16 cellular contexts compared by ENCODE assay signal in genomic region chr2:216534809-216535208, GRCh38. TPM values are rescaled to one million over a fixed set of nuclear protein-coding genes. Genes with fewer than 3 reads are reported as not detected.
DNase-seq lines count a peak whose midpoint lies in the region; ATAC-seq and TF ChIP-seq lines count a peak whose summit lies in the region.
"Had no signal": no experiment of that assay in that cellular context is flagged by ENCODE, and none has a peak within 500 bp of the region (broad histone marks: within the 10 kb centered on the region; RNA-seq: fewer than 3 reads in every experiment).

No MANE protein-coding gene starts in this region.

- H3K4me2 ChIP-seq in hepatocyte (no peak overlapping the region), MM.1S (ENCODE audit: low read depth, low read length) (no peak overlapping the region)
- H3K4me2 ChIP-seq: GM23338 had no signal

- H3K9me3 ChIP-seq in left ventricle myocardium inferior (replicated peaks) = no peaks in the 10 kb centered on the region
- H3K9me3 ChIP-seq in hepatocyte (ENCODE audit: low read depth) = no peaks in the 10 kb centered on the region
- no peaks in the 10 kb centered on the region for H3K9me3 ChIP-seq in sigmoid colon
- no peaks in the 10 kb centered on the region for H3K9me3 ChIP-seq in MM.1S (replicated peaks; ENCODE audit: insufficient read depth, low read length)
- H3K9me3 ChIP-seq: Caco-2 had no signal

- TF ChIP-seq POLR2A in sigmoid colon (IDR thresholded peaks at IDR 0.05) = no peak

- H3K36me3 ChIP-seq in left ventricle myocardium inferior (no peaks in the 10 kb centered on the region), hepatocyte (replicated peaks; ENCODE audit: insufficient read depth, low read depth) (no peaks in the 10 kb centered on the region), sigmoid colon (no peaks in the 10 kb centered on the region), MM.1S (replicated peaks; ENCODE audit: insufficient read depth, low read length) (no peaks in the 10 kb centered on the region)

- H3K79me2 ChIP-seq in hepatocyte (no peaks in the 10 kb centered on the region), MM.1S (ENCODE audit: low read length) (no peaks in the 10 kb centered on the region)

- H3K4me3 ChIP-seq in left ventricle myocardium inferior = peak overlapping the region; percentile 36
- H3K4me3 ChIP-seq in hepatocyte = no peak overlapping the region
- no peak overlapping the region for H3K4me3 ChIP-seq in sigmoid colon
- no peak overlapping the region for H3K4me3 ChIP-seq in MM.1S (ENCODE audit: low read length)
- H3K4me3 ChIP-seq: GM23338 had no signal

- TF ChIP-seq EP300 in sigmoid colon (IDR thresholded peaks at IDR 0.05) = no peak

- H3K9ac ChIP-seq in MM.1S (ENCODE audit: low read length) = no peak overlapping the region

- no peak overlapping the region for H2AFZ ChIP-seq in hepatocyte
- no peak overlapping the region for H2AFZ ChIP-seq in MM.1S (ENCODE audit: low read length)
- H2AFZ ChIP-seq: GM23338 had no signal

- H3K9me2 ChIP-seq in hepatocyte (replicated peaks; ENCODE audit: insufficient read depth) (no peaks in the 10 kb centered on the region), MM.1S (replicated peaks; ENCODE audit: insufficient read depth, low read length) (no peaks in the 10 kb centered on the region)

- intact Hi-C loops in left ventricle myocardium inferior (cut with micrococcal nuclease) = no loop called here
- intact Hi-C loops in Right ventricle myocardium inferior (cut with DNase I) = loop anchor here (1.0 kb wide), 1 partner anchor 38 kb away; no protein-coding TSS in a partner anchor
- intact Hi-C loops in sigmoid colon (cut with DNase I) = no loop called here

- no peaks in the 10 kb centered on the region for H3F3A ChIP-seq in MM.1S (ENCODE audit: insufficient read depth, low read length)

- H3K27me3 ChIP-seq in left ventricle myocardium inferior (ENCODE audit: low read depth) = no peaks in the 10 kb centered on the region
- H3K27me3 ChIP-seq in hepatocyte = no peaks in the 10 kb centered on the region
- H3K27me3 ChIP-seq in sigmoid colon = no peaks in the 10 kb centered on the region
- H3K27me3 ChIP-seq in MM.1S (replicated peaks; ENCODE audit: insufficient read depth, low read length) = no peaks in the 10 kb centered on the region

- H3K4me1 ChIP-seq in left ventricle myocardium inferior (peaks cover 70% of the 10 kb centered on the region), hepatocyte (ENCODE audit: insufficient read depth) (peaks cover 35% of the 10 kb centered on the region), sigmoid colon (peaks cover 0 to 29% (median 22%) of the 10 kb centered on the region in 4 donors), MM.1S (ENCODE audit: low read length) (0 out of 2 replicates have a peak, but pooled peaks cover 5% of the 10 kb centered on the region)
- H3K4me1 ChIP-seq: Caco-2 had no signal

- H4K20me1 ChIP-seq in hepatocyte (ENCODE audit: insufficient read depth, poor library complexity, severe bottlenecking) (no peaks in the 10 kb centered on the region), MM.1S (ENCODE audit: insufficient read depth, low read length) (no peaks in the 10 kb centered on the region)

- TF ChIP-seq CTCF in left ventricle myocardium inferior (IDR thresholded peaks at IDR 0.05; ENCODE audit: borderline replicate concordance) (no peak), hepatocyte (IDR thresholded peaks at IDR 0.05; ENCODE audit: poor library complexity) (no peak), sigmoid colon (IDR thresholded peaks at IDR 0.05) (no peak), MM.1S (IDR thresholded peaks at IDR 0.05; ENCODE audit: low read length) (no peak)

- ATAC-seq in Right ventricle myocardium inferior (no peak), GM21737 (IDR thresholded peaks at IDR 0.05; ENCODE audit: unreplicated experiment) (no peak), HG03469 (IDR thresholded peaks at IDR 0.05; ENCODE audit: unreplicated experiment) (no peak)
- ATAC-seq: activated T-helper 17 cell treated with anti-CD3 and anti-CD28 coated beads, Interleukin-2, amount 50 U/mL, for 72 hours had no signal

- H3K27ac ChIP-seq in left ventricle myocardium inferior (replicated peaks) (peak overlapping the region; percentile 93), hepatocyte (peak overlapping the region; percentile 69), sigmoid colon (peak overlapping the region; percentile 67 to 87 (median 77)), MM.1S (ENCODE audit: low read length) (no peak overlapping the region)

- DNase-seq in left ventricle myocardium inferior (no peak), Right ventricle myocardium inferior (ENCODE audit: missing footprints) (no peak), hepatocyte (ENCODE audit: low spot score) (no peak), sigmoid colon (no peak), AG08395 (ENCODE audit: low spot score) (no peak), MM.1S (no peak)
- DNase-seq: ACHN; activated CD4-positive, alpha-beta T cell treated with anti-CD3 and anti-CD28 coated beads, Interleukin-2, amount 50 U/mL, for 48 hours; Caco-2; erythroblast; NCI-H1417; NCI-H510A had no signal

- WGBS in hepatocyte (ENCODE audit: low lambda C conversion rate, missing lambda C conversion rate) = 84% methylated on average over 1 of the region's 1 CpG
- 77 to 89% methylated on average over 1 of the region's 1 CpG for WGBS in sigmoid colon, 2 donors

RNA-seq across cellular contexts. Expression of gene RPL37A, which starts 36.2 kb away (rescaled TPM):
- total RNA-seq in left ventricle myocardium inferior (1,816 TPM), Right ventricle myocardium inferior (2,083 TPM), hepatocyte (1,119 and 1,301 TPM in 2 replicates), sigmoid colon (1,000 to 10,000 TPM in 3 of 4 donors, 100 to 1,000 TPM in 1; 991 to 2,007 (median 1,382) TPM)
- polyA plus RNA-seq in hepatocyte (1,011 and 1,060 TPM in 2 replicates), sigmoid colon (1,000 to 10,000 TPM; 3,342 to 6,789 (median 3,480) TPM)
